Comparison of ENCODE assay signal across 20 cellular contexts in genomic region chr16:74450967-74451760, GRCh38. TPM values are rescaled to one million over a fixed set of nuclear protein-coding genes. Genes with fewer than 3 reads are reported as not detected.
A peak's percentile ranks its signal among the peaks of the same experiment; 100 is the strongest.
DNase-seq lines count a peak whose midpoint lies in the region; ATAC-seq and TF ChIP-seq lines count a peak whose summit lies in the region.
"Had no signal": no experiment of that assay in that cellular context is flagged by ENCODE, and none has a peak within 500 bp of the region (broad histone marks: within the 10 kb centered on the region; RNA-seq: fewer than 3 reads in every experiment).

No MANE protein-coding gene starts in this region.

- H3K4me1 Mint-ChIP-seq in MCF 10A (ENCODE audit: insufficient read depth, unreplicated experiment) (peaks cover 29% of the 10 kb centered on the region), mesothelial cell of epicardium (no peaks in the 10 kb centered on the region)
- H3K4me1 Mint-ChIP-seq in activated T-helper 1 cell treated with anti-CD3 and anti-CD28 coated beads, Interleukin-12 subunit alpha, Interleukin-12 subunit beta, Interleukin-2, Interleukin-4 antibody, amounts not matched to agents 30 ng/mL and 10 ng/mL and 1 ng/mL, durations not matched to agents 14 hours and 24 hours and 36 hours (ENCODE audit: low read depth), result no peaks in the 10 kb centered on the region

- no peaks in the 10 kb centered on the region for H3K27me3 ChIP-seq in mammary epithelial cell (ENCODE audit: insufficient read depth, low read length)
- no peaks in the 10 kb centered on the region for H3K27me3 ChIP-seq in uterus

- H3K4me3 ChIP-seq in mammary epithelial cell (replicated peaks in 1 of 3; ENCODE audit: insufficient read depth in 1 of 3, low read depth in 2 of 3, low read length in 3 of 3) (no peak overlapping the region), uterus (no peak overlapping the region)
- H3K4me3 ChIP-seq: GM23338 had no signal

- peaks cover 3% of the 10 kb centered on the region for H3K79me2 ChIP-seq in mammary epithelial cell (ENCODE audit: insufficient read depth, low read length)

- CTCF ChIA-PET in MCF 10A (lab: Yijun Ruan, JAX), result interaction anchor here (0.6 to 3.0 kb wide), 4 partner anchors 7 to 172 kb away, joined by 3 to 20 read pairs (median 4); no protein-coding TSS in a partner anchor
- CTCF ChIA-PET in mammary epithelial cell (lab: Charles Lee; ENCODE audit: low non-redundant PET), result no interaction called here

- H4K20me1 ChIP-seq in mammary epithelial cell (ENCODE audit: insufficient read depth, low read length), result no peaks in the 10 kb centered on the region

- H3K36me3 ChIP-seq in mammary epithelial cell (ENCODE audit: insufficient read depth, low read length), result peaks cover 5% of the 10 kb centered on the region
- no peaks in the 10 kb centered on the region for H3K36me3 ChIP-seq in uterus

- POLR2A ChIA-PET in MCF 10A (lab: Yijun Ruan, JAX), result interaction anchor here (2.4 to 3.4 kb wide), 3 partner anchors 10 to 155 kb away, joined by 21 to 46 read pairs (median 23); partner anchors contain the start of gene GLG1

- ATAC-seq in HG02678 (IDR thresholded peaks at IDR 0.05; ENCODE audit: unreplicated experiment), result no peak
- ATAC-seq: GM23338, Panc1 had no signal

- no peak overlapping the region for H3K9ac ChIP-seq in mammary epithelial cell (ENCODE audit: insufficient read depth, low read length)

- no peak overlapping the region for H3K4me2 ChIP-seq in mammary epithelial cell (ENCODE audit: insufficient read depth, low read depth, low read length)
- H3K4me2 ChIP-seq: GM23338 had no signal

- TF ChIP-seq POLR2A in uterus (IDR thresholded peaks at IDR 0.05), result no peak

- no peak overlapping the region for H3K27ac ChIP-seq in mammary epithelial cell (ENCODE audit: insufficient read depth, low read depth, low read length)
- H3K27ac ChIP-seq in uterus, result peak overlapping the region; percentile 77 to 81
- H3K27ac ChIP-seq: HL-60 had no signal

- peaks cover 61% of the 10 kb centered on the region for H3K36me3 Mint-ChIP-seq in MCF 10A (ENCODE audit: insufficient read depth, unreplicated experiment)
- peaks cover 33% of the 10 kb centered on the region for H3K36me3 Mint-ChIP-seq in activated T-helper 1 cell treated with anti-CD3 and anti-CD28 coated beads, Interleukin-12 subunit alpha, Interleukin-12 subunit beta, Interleukin-2, Interleukin-4 antibody, amounts not matched to agents 30 ng/mL and 10 ng/mL and 1 ng/mL, durations not matched to agents 14 hours and 24 hours and 36 hours (ENCODE audit: low read depth)
- H3K36me3 Mint-ChIP-seq in mesothelial cell of epicardium, result peaks cover 45% of the 10 kb centered on the region

- 88% methylated on average over 20 of the region's 20 CpGs for WGBS in mammary epithelial cell (ENCODE audit: low coverage, missing lambda C conversion rate)

- H3K27me3 Mint-ChIP-seq in MCF 10A (ENCODE audit: insufficient read depth, unreplicated experiment) (no peaks in the 10 kb centered on the region), mesothelial cell of epicardium (ENCODE audit: low read depth) (no peaks in the 10 kb centered on the region)
- no peaks in the 10 kb centered on the region for H3K27me3 Mint-ChIP-seq in activated T-helper 1 cell treated with anti-CD3 and anti-CD28 coated beads, Interleukin-12 subunit alpha, Interleukin-12 subunit beta, Interleukin-2, Interleukin-4 antibody, amounts not matched to agents 30 ng/mL and 10 ng/mL and 1 ng/mL, durations not matched to agents 14 hours and 24 hours and 36 hours (ENCODE audit: insufficient read depth)

- TF ChIP-seq CTCF in MCF 10A (IDR thresholded peaks at IDR 0.05; ENCODE audit: unreplicated experiment), result no peak
- TF ChIP-seq CTCF in mammary epithelial cell (conservative IDR thresholded peaks at IDR 0.05 in 1 of 2, IDR thresholded peaks at IDR 0.05 in 1 of 2; ENCODE audit: extremely low read depth in 1 of 2, insufficient read depth in 1 of 2, low read depth in 1 of 2, low read length in 2 of 2), result no peak
- TF ChIP-seq CTCF in uterus (IDR thresholded peaks at IDR 0.05), result no peak
- no peak for TF ChIP-seq CTCF in mesothelial cell of epicardium (IDR thresholded peaks at IDR 0.05; ENCODE audit: unreplicated experiment)

- intact Hi-C loops in MCF 10A (cut with micrococcal nuclease) (no loop called here), mammary epithelial cell (cut with micrococcal nuclease) (no loop called here), uterus (cut with DNase I; ENCODE audit: low total_unique reads) (no loop called here)
- intact Hi-C loops in activated T-helper 1 cell treated with anti-CD3 and anti-CD28 coated beads, Interleukin-12 subunit alpha, Interleukin-12 subunit beta, Interleukin-2, Interleukin-4 antibody, amounts not matched to agents 30 ng/mL and 10 ng/mL and 1 ng/mL, durations not matched to agents 14 hours and 24 hours and 36 hours (cut with micrococcal nuclease), result no loop called here

- in situ Hi-C loops in mammary epithelial cell (cut with MboI; ENCODE audit: low sequenced_read_pairs in 2 of 2), result no loop called here

- dilution Hi-C loops in mammary epithelial cell (cut with HindIII; ENCODE audit: low sequenced_read_pairs), result no loop called here

- peak overlapping the region; percentile 86 for H3K27ac Mint-ChIP-seq in MCF 10A (ENCODE audit: low read depth, unreplicated experiment)
- H3K27ac Mint-ChIP-seq in activated T-helper 1 cell treated with anti-CD3 and anti-CD28 coated beads, Interleukin-12 subunit alpha, Interleukin-12 subunit beta, Interleukin-2, Interleukin-4 antibody, amounts not matched to agents 30 ng/mL and 10 ng/mL and 1 ng/mL, durations not matched to agents 14 hours and 24 hours and 36 hours, result peak overlapping the region; percentile 57
- no peak overlapping the region for H3K27ac Mint-ChIP-seq in mesothelial cell of epicardium

- BruUV-seq in MCF 10A (replicated peaks; lab: Mats Ljungman, UMichigan), result no TSS peak
- no TSS peak for BruUV-seq in mammary epithelial cell (replicated peaks; lab: Mats Ljungman, UMichigan)

- H3K9me3 Mint-ChIP-seq in MCF 10A (ENCODE audit: unreplicated experiment) (no peaks in the 10 kb centered on the region), mesothelial cell of epicardium (no peaks in the 10 kb centered on the region)
- H3K9me3 Mint-ChIP-seq in activated T-helper 1 cell treated with anti-CD3 and anti-CD28 coated beads, Interleukin-12 subunit alpha, Interleukin-12 subunit beta, Interleukin-2, Interleukin-4 antibody, amounts not matched to agents 30 ng/mL and 10 ng/mL and 1 ng/mL, durations not matched to agents 14 hours and 24 hours and 36 hours, result no peaks in the 10 kb centered on the region
- H3K9me3 Mint-ChIP-seq: GM23338 had no signal

- H3K4me3 Mint-ChIP-seq in MCF 10A (ENCODE audit: unreplicated experiment) (no peak overlapping the region), mesothelial cell of epicardium (no peak overlapping the region)
- no peak overlapping the region for H3K4me3 Mint-ChIP-seq in activated T-helper 1 cell treated with anti-CD3 and anti-CD28 coated beads, Interleukin-12 subunit alpha, Interleukin-12 subunit beta, Interleukin-2, Interleukin-4 antibody, amounts not matched to agents 30 ng/mL and 10 ng/mL and 1 ng/mL, durations not matched to agents 14 hours and 24 hours and 36 hours
- H3K4me3 Mint-ChIP-seq: GM23338 had no signal

- H3K9me3 ChIP-seq in mammary epithelial cell (replicated peaks; ENCODE audit: insufficient read depth, low read length), result no peaks in the 10 kb centered on the region
- no peaks in the 10 kb centered on the region for H3K9me3 ChIP-seq in uterus

- DNase-seq in MCF 10A (ENCODE audit: unreplicated experiment), result no peak
- DNase-seq in mammary epithelial cell, result no peak
- DNase-seq in activated T-helper 1 cell treated with anti-CD3 and anti-CD28 coated beads, Interleukin-12 subunit alpha, Interleukin-12 subunit beta, Interleukin-2, Interleukin-4 antibody, amounts not matched to agents 30 ng/mL and 10 ng/mL and 1 ng/mL, durations not matched to agents 14 hours and 24 hours and 36 hours (ENCODE audit: low spot score), result no peak
- DNase-seq in mesenteric fat pad (ENCODE audit: low spot score), result peak; percentile 68
- DNase-seq in uterus, result no peak
- DNase-seq in NCI-H1092 treated with DMSO at 0.1 percent for 48 hours (lab: John Stamatoyannopoulos, UW), result no peak
- DNase-seq in mesothelial cell of epicardium (ENCODE audit: low spot score in 2 of 2, unreplicated experiment in 2 of 2), result no peak
- DNase-seq: 8988T, Calu3, DMS79, KBM-7, NCI-H1092, NCI-H1694, NCI-H2107, NCI-H748 treated with DMSO at 0.1 percent for 48 hours, SHP77 treated with DMSO at 0.1 percent for 48 hours had no signal

- H3K4me1 ChIP-seq in mammary epithelial cell (ENCODE audit: insufficient read depth, low read length), result peaks cover 48% of the 10 kb centered on the region
- peaks cover 0 to 3% of the 10 kb centered on the region in 2 donors for H3K4me1 ChIP-seq in uterus

- H2AFZ ChIP-seq in mammary epithelial cell (ENCODE audit: low read depth, low read length), result no peak overlapping the region
- H2AFZ ChIP-seq: GM23338 had no signal

RNA-seq across cellular contexts. Expression of gene CLEC18B, which starts 29.9 kb away (rescaled TPM):
- total RNA-seq in MCF 10A (2022), result 0.89 TPM in 1 of 2 replicates, not detected in the other
- 1 to 10 TPM in 1 of 2 donors, under 1 TPM in 1; 0.61 to 1.8 TPM for total RNA-seq in mammary epithelial cell
- 0.03 TPM for polyA plus RNA-seq in mammary epithelial cell
- polyA minus RNA-seq in mammary epithelial cell, result not detected
- total RNA-seq in activated T-helper 1 cell treated with anti-CD3 and anti-CD28 coated beads, Interleukin-12 subunit alpha, Interleukin-12 subunit beta, Interleukin-2, Interleukin-4 antibody, amounts not matched to agents 30 ng/mL and 10 ng/mL and 1 ng/mL, durations not matched to agents 14 hours and 24 hours and 36 hours, result 0.60 TPM in 1 of 2 replicates, not detected in the other
- total RNA-seq in mesenteric fat pad, result 0.19 TPM
- total RNA-seq in uterus, result under 1 TPM in 1 of 4 donors, not detected in 3; 0.69 TPM
- 0.29 to 1.1 TPM (median 0.89 TPM) in 3 replicates for total RNA-seq in mesothelial cell of epicardium
- total RNA-seq: GM23338 had no signal
